ENCODE assay signal across 11 cellular contexts in genomic region chr9:74556685-74557084, GRCh38. TPM values are rescaled to one million over a fixed set of nuclear protein-coding genes. Genes with fewer than 3 reads are reported as not detected.
A peak's percentile ranks its signal among the peaks of the same experiment; 100 is the strongest.
DNase-seq lines count a peak whose midpoint lies in the region; ATAC-seq, FAIRE-seq and TF ChIP-seq lines count a peak whose summit lies in the region.
"Had no signal": no experiment of that assay in that cellular context is flagged by ENCODE, and none has a peak within 500 bp of the region (broad histone marks: within the 10 kb centered on the region; RNA-seq: fewer than 3 reads in every experiment).

No MANE protein-coding gene starts in this region.

- no peak for TF ChIP-seq CTCF in fibroblast of mammary gland (conservative IDR thresholded peaks at IDR 0.05; ENCODE audit: control insufficient read depth, insufficient read depth, low read depth, low read length)
- TF ChIP-seq CTCF in ovary (IDR thresholded peaks at IDR 0.05): no peak

- no peak overlapping the region for H2BK15ac ChIP-seq in neuronal stem cell (ENCODE audit: low read length)

- H3K79me1 ChIP-seq in neuronal stem cell (ENCODE audit: low read depth, low read length): no peaks in the 10 kb centered on the region

- no peaks in the 10 kb centered on the region for H3K4me1 ChIP-seq in ovary (ENCODE audit: insufficient read depth)
- H3K4me1 ChIP-seq in neuronal stem cell (ENCODE audit: control insufficient read depth in 2 of 2, insufficient read depth in 1 of 2, low read depth in 1 of 2, low read length in 2 of 2): peaks cover 0 to 2% of the 10 kb centered on the region in 2 donors

- H3K27me3 ChIP-seq in ovary: no peaks in the 10 kb centered on the region
- no peaks in the 10 kb centered on the region for H3K27me3 ChIP-seq in neuronal stem cell (ENCODE audit: control insufficient read depth in 3 of 3, insufficient read depth in 3 of 3, low read depth in 1 of 3, low read length in 3 of 3)

- WGBS in ovary, 3 donors: 64 to 81% (median 72%) methylated on average over 3 of the region's 3 CpGs
- WGBS in neuronal stem cell (ENCODE audit: extremely low coverage in 2 of 2, insufficient read length in 2 of 2, insufficient replicate concordance in 1 of 2), 2 donors: no CpG with 5 or more reads among the region's 3 CpGs

- no peak overlapping the region for H3K4ac ChIP-seq in neuronal stem cell (ENCODE audit: low read length)

- H3K9me3 ChIP-seq in ovary (no peaks in the 10 kb centered on the region), neuronal stem cell (replicated peaks in 1 of 2; ENCODE audit: control insufficient read depth in 2 of 2, insufficient read depth in 1 of 2, low read depth in 1 of 2, low read length in 2 of 2) (no peaks in the 10 kb centered on the region)

- no peak overlapping the region for H2BK5ac ChIP-seq in neuronal stem cell (ENCODE audit: low read length)

- H2AK5ac ChIP-seq in neuronal stem cell (ENCODE audit: low read depth, low read length): no peak overlapping the region

- H4K8ac ChIP-seq in neuronal stem cell (ENCODE audit: low read depth, low read length): no peak overlapping the region

- H3K14ac ChIP-seq in neuronal stem cell (ENCODE audit: low read length): no peak overlapping the region

- no peak overlapping the region for H4K91ac ChIP-seq in neuronal stem cell (ENCODE audit: low read depth, low read length, poor library complexity)

- H3K4me3 ChIP-seq in fibroblast of mammary gland (ENCODE audit: control insufficient read depth, low read depth, low read length) (no peak overlapping the region), ovary (no peak overlapping the region), neuronal stem cell (ENCODE audit: low read length in 2 of 2) (no peak overlapping the region)

- ATAC-seq in GM21447 (IDR thresholded peaks at IDR 0.05; ENCODE audit: unreplicated experiment) (peak; percentile 67), HG03103 (IDR thresholded peaks at IDR 0.05; ENCODE audit: low read depth, unreplicated experiment) (peak; percentile 75)

- no peak overlapping the region for H3K4me2 ChIP-seq in neuronal stem cell (ENCODE audit: insufficient read depth, low read length, poor library complexity, severe bottlenecking)

- no peak overlapping the region for H2BK120ac ChIP-seq in neuronal stem cell (ENCODE audit: low read depth, low read length)

- no peak for TF ChIP-seq EP300 in ovary (IDR thresholded peaks at IDR 0.05)

- no peak overlapping the region for H3K23ac ChIP-seq in neuronal stem cell (ENCODE audit: low read depth, low read length, poor library complexity)

- intact Hi-C loops in ovary (cut with DNase I): no loop called here

- DNase-seq in NK-92 treated with Interleukin-12 subunit alpha and Interleukin-12 subunit beta, amount 100 ng/mL, for 24 hours (lab: John Stamatoyannopoulos, UW): peak; percentile 10
- DNase-seq in NK-92 (lab: John Stamatoyannopoulos, UW; ENCODE audit: unreplicated experiment) (no peak), fibroblast of mammary gland (ENCODE audit: low read depth) (peak; percentile 1), ovary (no peak), neuronal stem cell (ENCODE audit: low spot score) (no peak), GM12892 (ENCODE audit: insufficient read length) (no peak)
- DNase-seq: SW 1271 had no signal

- H3K36me3 ChIP-seq in ovary: no peaks in the 10 kb centered on the region
- H3K36me3 ChIP-seq in neuronal stem cell (replicated peaks in 1 of 2; ENCODE audit: control insufficient read depth in 2 of 2, insufficient read depth in 2 of 2, low read length in 2 of 2): no peaks in the 10 kb centered on the region

- no peak for FAIRE-seq in GM12892 (lab: Jason Lieb, UNC)

- H3K9ac ChIP-seq in neuronal stem cell (ENCODE audit: low read depth, low read length, poor library complexity): no peak overlapping the region

- no peak overlapping the region for H2BK12ac ChIP-seq in neuronal stem cell (ENCODE audit: low read length)

- TF ChIP-seq POLR2A in ovary (IDR thresholded peaks at IDR 0.05) (no peak), GM12892 (IDR thresholded peaks at IDR 0.05; ENCODE audit: low read depth, low read length) (no peak)

- H3K27ac ChIP-seq in ovary: no peak overlapping the region
- H3K27ac ChIP-seq in neuronal stem cell (replicated peaks; ENCODE audit: low read length): no peak overlapping the region
- H3K27ac ChIP-seq: 22Rv1 had no signal

- no peak overlapping the region for H2AFZ ChIP-seq in neuronal stem cell (ENCODE audit: low read length)

- H3K18ac ChIP-seq in neuronal stem cell (ENCODE audit: low read length): no peak overlapping the region

RNA-seq across cellular contexts. Expression of gene RORB, which starts 59.5 kb away (rescaled TPM):
- total RNA-seq in ovary: 1 to 10 TPM in 1 of 7 donors, under 1 TPM in 6; 0.08 to 1.0 (median 0.53) TPM
- under 1 TPM; 0.10 to 0.60 TPM for polyA plus RNA-seq in ovary
- polyA plus RNA-seq in neuronal stem cell (2013, experiment 1 of 2): 1.4 TPM
- polyA plus RNA-seq in neuronal stem cell (2013, experiment 2 of 2): 1.5 TPM
- 0.06 TPM for polyA plus RNA-seq in GM12892 (2012; ENCODE audit: missing spikeins)
- total RNA-seq: G401 had no signal

Comparison
In these comparisons a context has a peak if more than half of its experiments do, and no peak if none do; other contexts are left out.
1. DNase-seq: peak in NK-92 treated with Interleukin-12 subunit alpha and Interleukin-12 subunit beta, amount 100 ng/mL, for 24 hours (single experiment) and fibroblast of mammary gland (single experiment); none in NK-92 (single experiment), ovary (0 of 5), neuronal stem cell (single experiment) and GM12892 (single experiment).